In the genomic region with DNA sequence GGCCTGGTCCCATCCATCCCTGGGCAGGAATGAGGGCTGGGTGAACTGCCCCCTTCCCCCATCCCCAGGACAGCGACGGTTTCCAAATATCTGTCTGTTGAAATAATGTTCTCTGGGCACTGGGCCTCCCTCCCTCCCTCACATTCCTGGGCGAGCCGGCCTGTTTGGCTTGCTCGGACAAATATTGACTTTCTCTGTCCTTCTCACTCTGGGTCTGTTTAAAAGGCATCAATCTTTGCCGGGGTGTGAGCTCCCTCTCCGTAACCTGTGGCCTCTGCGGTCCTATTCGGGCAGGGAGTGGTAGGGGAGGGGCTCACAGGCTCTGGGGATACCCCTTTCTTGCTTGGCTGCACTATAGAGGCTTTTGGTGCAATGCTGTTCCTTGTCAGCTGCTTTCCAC, we compare ENCODE assay signal across 11 cellular contexts. TPM values are rescaled to one million over a fixed set of nuclear protein-coding genes. Genes with fewer than 3 reads are reported as not detected.
DNase-seq lines count a peak whose midpoint lies in the region; ATAC-seq and TF ChIP-seq lines count a peak whose summit lies in the region.
"Had no signal": no experiment of that assay in that cellular context is flagged by ENCODE, and none has a peak within 500 bp of the region (broad histone marks: within the 10 kb centered on the region; RNA-seq: fewer than 3 reads in every experiment).

No MANE protein-coding gene starts in this region.

- TF ChIP-seq POLR2A in Peyer's patch (IDR thresholded peaks at IDR 0.05) (no peak), stomach (IDR thresholded peaks at IDR 0.05) (no peak)

- DNase-seq in DMS53 treated with DMSO at 0.1 percent for 48 hours (lab: John Stamatoyannopoulos, UW; ENCODE audit: unreplicated experiment) (peak; percentile 56), Peyer's patch (peak in 2 of 3 donors; percentile 47 to 57), left lobe of liver (ENCODE audit: low spot score) (peak; percentile 90), stomach (peak; percentile 79), epidermal melanocyte (ENCODE audit: insufficient read length, low spot score) (no peak), hippocampal formation (lab: John Stamatoyannopoulos, UW) (no peak)
- no peak for DNase-seq in activated naive CD8-positive, alpha-beta T cell treated with anti-CD3 and anti-CD28 coated beads for 36 hours
- DNase-seq: activated CD4-positive, alpha-beta T cell treated with anti-CD3 and anti-CD28 coated beads for 4 hours; NCI-H1436 treated with DMSO at 0.1 percent for 48 hours; retina had no signal

- H3K27me3 Mint-ChIP-seq in activated naive CD8-positive, alpha-beta T cell treated with anti-CD3 and anti-CD28 coated beads for 36 hours = peaks cover 7% of the 10 kb centered on the region

- no peak overlapping the region for H3K4me3 Mint-ChIP-seq in activated naive CD8-positive, alpha-beta T cell treated with anti-CD3 and anti-CD28 coated beads for 36 hours
- H3K4me3 Mint-ChIP-seq: activated T-helper 1 cell treated with anti-CD3 and anti-CD28 coated beads, Interleukin-12 subunit alpha, Interleukin-12 subunit beta, Interleukin-2, Interleukin-4 antibody, amounts not matched to agents 30 ng/mL and 10 ng/mL and 1 ng/mL, durations not matched to agents 14 hours and 24 hours and 36 hours had no signal

- H3K27me3 ChIP-seq in Peyer's patch (no peaks in the 10 kb centered on the region), stomach (no peaks in the 10 kb centered on the region)

- TF ChIP-seq EP300 in stomach (IDR thresholded peaks at IDR 0.05) = no peak

- no peaks in the 10 kb centered on the region for H3K4me1 Mint-ChIP-seq in activated naive CD8-positive, alpha-beta T cell treated with anti-CD3 and anti-CD28 coated beads for 36 hours

- H3K9me3 Mint-ChIP-seq in activated naive CD8-positive, alpha-beta T cell treated with anti-CD3 and anti-CD28 coated beads for 36 hours = no peaks in the 10 kb centered on the region
- H3K9me3 Mint-ChIP-seq: activated T-helper 1 cell treated with anti-CD3 and anti-CD28 coated beads, Interleukin-12 subunit alpha, Interleukin-12 subunit beta, Interleukin-2, Interleukin-4 antibody, amounts not matched to agents 30 ng/mL and 10 ng/mL and 1 ng/mL, durations not matched to agents 14 hours and 24 hours and 36 hours had no signal

- TF ChIP-seq CTCF in Peyer's patch (IDR thresholded peaks at IDR 0.05) (no peak), stomach (IDR thresholded peaks at IDR 0.05) (no peak)

- peaks cover 0 to 12% (median 0%) of the 10 kb centered on the region in 4 donors for H3K4me1 ChIP-seq in Peyer's patch
- peaks cover 17 to 28% (median 18%) of the 10 kb centered on the region in 4 donors for H3K4me1 ChIP-seq in stomach

- intact Hi-C loops in stomach (cut with DNase I; ENCODE audit: low total_unique reads) = no loop called here

- H3K36me3 ChIP-seq in Peyer's patch (no peaks in the 10 kb centered on the region), stomach (no peaks in the 10 kb centered on the region)

- H3K27ac Mint-ChIP-seq in activated naive CD8-positive, alpha-beta T cell treated with anti-CD3 and anti-CD28 coated beads for 36 hours = no peak overlapping the region
- H3K27ac Mint-ChIP-seq: activated T-helper 1 cell treated with anti-CD3 and anti-CD28 coated beads, Interleukin-12 subunit alpha, Interleukin-12 subunit beta, Interleukin-2, Interleukin-4 antibody, amounts not matched to agents 30 ng/mL and 10 ng/mL and 1 ng/mL, durations not matched to agents 14 hours and 24 hours and 36 hours had no signal

- H3K27ac ChIP-seq in Peyer's patch (peak overlapping the region in 3 of 4 donors; percentile 40 to 78 (median 57)), stomach (peak overlapping the region; percentile 39 to 85 (median 79))

- H3K4me3 ChIP-seq in Peyer's patch = no peak overlapping the region
- H3K4me3 ChIP-seq in stomach = no peak overlapping the region

- ATAC-seq in left lobe of liver = peak; percentile 84

- 8 to 41% (median 14%) methylated on average over 8 to 9 of the region's 9 CpGs for WGBS in stomach, 5 donors

- H3K36me3 Mint-ChIP-seq in activated naive CD8-positive, alpha-beta T cell treated with anti-CD3 and anti-CD28 coated beads for 36 hours = no peaks in the 10 kb centered on the region

- H3K9me3 ChIP-seq in Peyer's patch (no peaks in the 10 kb centered on the region), stomach (no peaks in the 10 kb centered on the region)

RNA-seq across cellular contexts. Expression of gene FOXD2, which starts 40.2 kb away (rescaled TPM):
- 1 to 10 TPM in 3 of 4 donors, not detected in 1; 1.1 to 1.5 (median 1.3) TPM for total RNA-seq in Peyer's patch
- 0.55 TPM for total RNA-seq in left lobe of liver
- total RNA-seq in stomach = 10 to 100 TPM in 1 of 5 donors, under 1 TPM in 1, not detected in 3; under 0.01 to 47.5 TPM
- under 1 TPM in 2 of 3 donors, not detected in 1; 0.12 to 0.13 TPM for polyA plus RNA-seq in stomach
- under 1 TPM in 1 of 2 experiments, not detected in 1; 0.04 TPM for total RNA-seq in activated naive CD8-positive, alpha-beta T cell treated with anti-CD3 and anti-CD28 coated beads for 36 hours

Comparison
In these comparisons a context has a peak if more than half of its experiments do, and no peak if none do; other contexts are left out.
1. DNase-seq: peak in DMS53 treated with DMSO at 0.1 percent for 48 hours (single experiment), Peyer's patch (2 of 3), left lobe of liver (single experiment) and stomach (single experiment); none in activated naive CD8-positive, alpha-beta T cell treated with anti-CD3 and anti-CD28 coated beads for 36 hours (single experiment), epidermal melanocyte (single experiment) and hippocampal formation (0 of 2).